Comparison of ENCODE assay signal across 8 cellular contexts in genomic region chr7:18352339-18353255, GRCh38.
DNase-seq lines count a peak whose midpoint lies in the region; ATAC-seq, FAIRE-seq and TF ChIP-seq lines count a peak whose summit lies in the region.

No MANE protein-coding gene starts in this region.

- H3K4me1 ChIP-seq in right atrium auricular region = no peaks in the 10 kb centered on the region

- H3K4me3 ChIP-seq in right atrium auricular region = no peak overlapping the region

- FAIRE-seq in frontal cortex (lab: Jason Lieb, UNC) = peak; percentile 44

- intact Hi-C loops in Right ventricle myocardium inferior (cut with DNase I) = loop anchor here (2.0 to 10.0 kb wide), 2 partner anchors 314 to 1312 kb away; no protein-coding TSS in a partner anchor

- H3K9me3 Mint-ChIP-seq in progenitor cell of endocrine pancreas (ENCODE audit: low read depth) = no peaks in the 10 kb centered on the region

- H3K27ac ChIP-seq in right atrium auricular region = no peak overlapping the region

- no peak overlapping the region for H3K4me3 Mint-ChIP-seq in progenitor cell of endocrine pancreas (ENCODE audit: low read depth)

- no peaks in the 10 kb centered on the region for H3K36me3 Mint-ChIP-seq in progenitor cell of endocrine pancreas (ENCODE audit: insufficient read depth)

- H3K27ac Mint-ChIP-seq in progenitor cell of endocrine pancreas = no peak overlapping the region

- peaks cover 17% of the 10 kb centered on the region for H3K4me1 Mint-ChIP-seq in progenitor cell of endocrine pancreas (ENCODE audit: low read depth)

- no peaks in the 10 kb centered on the region for H3K36me3 ChIP-seq in right atrium auricular region

- no peaks in the 10 kb centered on the region for H3K27me3 ChIP-seq in right atrium auricular region

- TF ChIP-seq CTCF in right atrium auricular region (IDR thresholded peaks at IDR 0.05) (peak in 1 of 2 donors; percentile 69), progenitor cell of endocrine pancreas (IDR thresholded peaks at IDR 0.05; ENCODE audit: unreplicated experiment) (peak; percentile 80)

- no peaks in the 10 kb centered on the region for H3K9me3 ChIP-seq in right atrium auricular region

- ATAC-seq in Right ventricle myocardium inferior = peak; percentile 44
- peak; percentile 65 for ATAC-seq in HG02642 (IDR thresholded peaks at IDR 0.05; ENCODE audit: poor library complexity, unreplicated experiment)

- no peaks in the 10 kb centered on the region for H3K27me3 Mint-ChIP-seq in progenitor cell of endocrine pancreas

- DNase-seq in Right ventricle myocardium inferior (ENCODE audit: missing footprints) = no peak
- no peak for DNase-seq in right atrium auricular region (ENCODE audit: low spot score)
- DNase-seq in NCI-H146 treated with DMSO at 0.1 percent for 48 hours (lab: John Stamatoyannopoulos, UW; ENCODE audit: unreplicated experiment) = peak; percentile 66
- DNase-seq in UCSD-AML1 (lab: John Stamatoyannopoulos, UW; ENCODE audit: unreplicated experiment) = peak; percentile 6
- DNase-seq in frontal cortex (ENCODE audit: low spot score in 2 of 2) = peak in 1 of 2 donors; percentile 6
- DNase-seq in progenitor cell of endocrine pancreas (ENCODE audit: low spot score, unreplicated experiment) = peak; percentile 19
- DNase-seq in amniotic stem cell (lab: John Stamatoyannopoulos, UW) = no peak

Comparison
In these comparisons a context has a peak if more than half of its experiments do, and no peak if none do; other contexts are left out.
1. DNase-seq: peak in NCI-H146 treated with DMSO at 0.1 percent for 48 hours (single experiment), UCSD-AML1 (single experiment) and progenitor cell of endocrine pancreas (single experiment); none in Right ventricle myocardium inferior (single experiment), right atrium auricular region (single experiment) and amniotic stem cell (single experiment).